In genomic region chr15:78073026-78073425, GRCh38 we compare ENCODE assay signal across 2 cellular contexts.
TF ChIP-seq lines count a peak whose summit lies in the region.

No MANE protein-coding gene starts in this region.

TF ChIP-seq in SK-N-SH, 30 proteins besides CTCF, POLR2A, EP300 and RAD21 (continued from another document):
- TF ChIP-seq, protein P1, sequence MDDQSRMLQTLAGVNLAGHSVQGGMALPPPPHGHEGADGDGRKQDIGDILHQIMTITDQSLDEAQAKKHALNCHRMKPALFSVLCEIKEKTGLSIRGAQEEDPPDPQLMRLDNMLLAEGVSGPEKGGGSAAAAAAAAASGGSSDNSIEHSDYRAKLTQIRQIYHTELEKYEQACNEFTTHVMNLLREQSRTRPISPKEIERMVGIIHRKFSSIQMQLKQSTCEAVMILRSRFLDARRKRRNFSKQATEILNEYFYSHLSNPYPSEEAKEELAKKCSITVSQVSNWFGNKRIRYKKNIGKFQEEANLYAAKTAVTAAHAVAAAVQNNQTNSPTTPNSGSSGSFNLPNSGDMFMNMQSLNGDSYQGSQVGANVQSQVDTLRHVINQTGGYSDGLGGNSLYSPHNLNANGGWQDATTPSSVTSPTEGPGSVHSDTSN (IDR thresholded peaks at IDR 0.05), result no peak
- TF ChIP-seq TCF12 (IDR thresholded peaks at IDR 0.05), result no peak
- no peak for TF ChIP-seq SMC3 (IDR thresholded peaks at IDR 0.05; ENCODE audit: low read depth, low read length)

TF ChIP-seq in SK-N-SH treated with all-trans-retinoic acid at 6 μM for 48 hours, 23 proteins besides CTCF, POLR2A, EP300 and RAD21 (continued from another document):
- TF ChIP-seq, protein P2, sequence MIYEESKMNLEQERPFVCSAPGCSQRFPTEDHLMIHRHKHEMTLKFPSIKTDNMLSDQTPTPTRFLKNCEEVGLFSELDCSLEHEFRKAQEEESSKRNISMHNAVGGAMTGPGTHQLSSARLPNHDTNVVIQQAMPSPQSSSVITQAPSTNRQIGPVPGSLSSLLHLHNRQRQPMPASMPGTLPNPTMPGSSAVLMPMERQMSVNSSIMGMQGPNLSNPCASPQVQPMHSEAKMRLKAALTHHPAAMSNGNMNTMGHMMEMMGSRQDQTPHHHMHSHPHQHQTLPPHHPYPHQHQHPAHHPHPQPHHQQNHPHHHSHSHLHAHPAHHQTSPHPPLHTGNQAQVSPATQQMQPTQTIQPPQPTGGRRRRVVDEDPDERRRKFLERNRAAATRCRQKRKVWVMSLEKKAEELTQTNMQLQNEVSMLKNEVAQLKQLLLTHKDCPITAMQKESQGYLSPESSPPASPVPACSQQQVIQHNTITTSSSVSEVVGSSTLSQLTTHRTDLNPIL (CRISPR knock-in tag; IDR thresholded peaks at IDR 0.05; ENCODE audit: low read depth), result no peak
- TF ChIP-seq, protein P3, sequence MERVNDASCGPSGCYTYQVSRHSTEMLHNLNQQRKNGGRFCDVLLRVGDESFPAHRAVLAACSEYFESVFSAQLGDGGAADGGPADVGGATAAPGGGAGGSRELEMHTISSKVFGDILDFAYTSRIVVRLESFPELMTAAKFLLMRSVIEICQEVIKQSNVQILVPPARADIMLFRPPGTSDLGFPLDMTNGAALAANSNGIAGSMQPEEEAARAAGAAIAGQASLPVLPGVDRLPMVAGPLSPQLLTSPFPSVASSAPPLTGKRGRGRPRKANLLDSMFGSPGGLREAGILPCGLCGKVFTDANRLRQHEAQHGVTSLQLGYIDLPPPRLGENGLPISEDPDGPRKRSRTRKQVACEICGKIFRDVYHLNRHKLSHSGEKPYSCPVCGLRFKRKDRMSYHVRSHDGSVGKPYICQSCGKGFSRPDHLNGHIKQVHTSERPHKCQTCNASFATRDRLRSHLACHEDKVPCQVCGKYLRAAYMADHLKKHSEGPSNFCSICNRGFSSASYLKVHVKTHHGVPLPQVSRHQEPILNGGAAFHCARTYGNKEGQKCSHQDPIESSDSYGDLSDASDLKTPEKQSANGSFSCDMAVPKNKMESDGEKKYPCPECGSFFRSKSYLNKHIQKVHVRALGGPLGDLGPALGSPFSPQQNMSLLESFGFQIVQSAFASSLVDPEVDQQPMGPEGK (CRISPR knock-in tag; IDR thresholded peaks at IDR 0.05; ENCODE audit: borderline replicate concordance), result no peak
- TF ChIP-seq RARB (CRISPR knock-in tag; IDR thresholded peaks at IDR 0.05) (no peak), GLIS3 (CRISPR knock-in tag; IDR thresholded peaks at IDR 0.05) (no peak), PPARA (CRISPR knock-in tag; IDR thresholded peaks at IDR 0.05; ENCODE audit: borderline replicate concordance) (no peak)
TF ChIP-seq in SK-N-SH treated with all-trans-retinoic acid at 6 μM for 48 hours: peak in this region for 0.
